Comparison of ENCODE assay signal across 1 cellular context in the genomic region with DNA sequence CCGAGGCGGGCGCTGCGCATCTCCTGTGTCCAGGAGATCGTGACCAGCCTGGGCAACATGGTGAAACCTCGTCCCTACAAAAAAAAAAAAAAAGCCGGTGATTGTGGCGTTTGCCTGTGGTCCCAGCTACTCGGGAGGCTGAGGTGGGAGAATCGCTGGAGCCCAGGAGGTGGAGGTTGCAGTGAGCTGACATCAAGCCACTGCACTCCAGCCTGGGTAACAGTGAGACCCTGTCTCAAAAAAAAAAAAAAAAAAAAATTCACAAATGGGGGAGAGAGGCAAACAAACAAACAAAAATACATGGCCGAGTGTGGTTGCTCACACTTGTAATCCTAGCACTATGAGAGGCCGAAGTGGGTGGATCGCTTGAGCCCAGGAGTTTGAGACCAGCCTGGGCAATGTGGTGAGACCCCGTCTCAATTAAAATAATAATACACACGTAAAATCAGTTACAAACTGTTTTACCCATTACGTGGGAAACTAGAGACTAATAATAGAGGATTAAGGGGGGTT.
A peak's percentile ranks its signal among the peaks of the same experiment; 100 is the strongest.
TF ChIP-seq lines count a peak whose summit lies in the region.

No MANE protein-coding gene starts in this region.

TF ChIP-seq in K562, 482 proteins besides CTCF, POLR2A, EP300 and RAD21:
- TF ChIP-seq LARP7 (IDR thresholded peaks at IDR 0.05) (0 out of 2 replicates have a peak, but pooled peaks have one; percentile 3), ZC3H4 (CRISPR knock-in tag; IDR thresholded peaks at IDR 0.05; ENCODE audit: borderline replicate concordance) (0 out of 2 replicates have a peak, but pooled peaks have one; percentile 4), ZNF589 (CRISPR knock-in tag; IDR thresholded peaks at IDR 0.05; ENCODE audit: low read depth) (0 out of 2 replicates have a peak, but pooled peaks have one; percentile 21), ILK (tag; IDR thresholded peaks at IDR 0.05; ENCODE audit: borderline replicate concordance, low read depth) (no peak), SMARCC2 (IDR thresholded peaks at IDR 0.05; ENCODE audit: low read depth) (0 out of 2 replicates have a peak, but pooled peaks have one; percentile 15), ZNF3 (CRISPR knock-in tag; IDR thresholded peaks at IDR 0.05) (no peak), ZNF384 (IDR thresholded peaks at IDR 0.05; ENCODE audit: low read depth, low read length) (peak; percentile 76)
- TF ChIP-seq, protein P1, sequence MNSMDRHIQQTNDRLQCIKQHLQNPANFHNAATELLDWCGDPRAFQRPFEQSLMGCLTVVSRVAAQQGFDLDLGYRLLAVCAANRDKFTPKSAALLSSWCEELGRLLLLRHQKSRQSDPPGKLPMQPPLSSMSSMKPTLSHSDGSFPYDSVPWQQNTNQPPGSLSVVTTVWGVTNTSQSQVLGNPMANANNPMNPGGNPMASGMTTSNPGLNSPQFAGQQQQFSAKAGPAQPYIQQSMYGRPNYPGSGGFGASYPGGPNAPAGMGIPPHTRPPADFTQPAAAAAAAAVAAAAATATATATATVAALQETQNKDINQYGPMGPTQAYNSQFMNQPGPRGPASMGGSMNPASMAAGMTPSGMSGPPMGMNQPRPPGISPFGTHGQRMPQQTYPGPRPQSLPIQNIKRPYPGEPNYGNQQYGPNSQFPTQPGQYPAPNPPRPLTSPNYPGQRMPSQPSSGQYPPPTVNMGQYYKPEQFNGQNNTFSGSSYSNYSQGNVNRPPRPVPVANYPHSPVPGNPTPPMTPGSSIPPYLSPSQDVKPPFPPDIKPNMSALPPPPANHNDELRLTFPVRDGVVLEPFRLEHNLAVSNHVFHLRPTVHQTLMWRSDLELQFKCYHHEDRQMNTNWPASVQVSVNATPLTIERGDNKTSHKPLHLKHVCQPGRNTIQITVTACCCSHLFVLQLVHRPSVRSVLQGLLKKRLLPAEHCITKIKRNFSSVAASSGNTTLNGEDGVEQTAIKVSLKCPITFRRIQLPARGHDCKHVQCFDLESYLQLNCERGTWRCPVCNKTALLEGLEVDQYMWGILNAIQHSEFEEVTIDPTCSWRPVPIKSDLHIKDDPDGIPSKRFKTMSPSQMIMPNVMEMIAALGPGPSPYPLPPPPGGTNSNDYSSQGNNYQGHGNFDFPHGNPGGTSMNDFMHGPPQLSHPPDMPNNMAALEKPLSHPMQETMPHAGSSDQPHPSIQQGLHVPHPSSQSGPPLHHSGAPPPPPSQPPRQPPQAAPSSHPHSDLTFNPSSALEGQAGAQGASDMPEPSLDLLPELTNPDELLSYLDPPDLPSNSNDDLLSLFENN (IDR thresholded peaks at IDR 0.05; ENCODE audit: low read depth in 2 of 2, low read length in 2 of 2), result 0 out of 4 replicates have a peak, but pooled peaks of 1 of the 2 experiments have one; percentile 25
